Comparison of ENCODE assay signal across 20 cellular contexts in the genomic region with DNA sequence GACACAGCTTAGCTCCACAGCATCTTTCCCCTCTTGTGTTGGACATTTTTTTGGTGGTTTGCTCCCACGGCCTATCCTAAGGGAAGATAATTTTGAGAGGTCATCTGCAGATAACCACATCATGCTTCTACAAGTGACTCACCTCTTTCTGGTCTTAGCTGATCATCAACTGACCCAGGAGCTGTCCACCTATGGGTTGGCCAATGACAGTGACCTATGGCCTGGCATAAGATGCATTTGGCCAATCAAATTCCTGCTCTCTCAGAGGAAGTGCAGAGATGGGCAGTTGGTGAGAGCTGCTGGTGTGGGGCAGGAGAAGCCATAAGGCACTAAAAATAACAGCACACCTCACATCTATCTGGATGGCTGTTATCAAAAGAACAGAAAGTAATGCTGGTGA.
DNase-seq lines count a peak whose midpoint lies in the region; ATAC-seq, FAIRE-seq and TF ChIP-seq lines count a peak whose summit lies in the region.
"Had no signal": no experiment of that assay in that cellular context is flagged by ENCODE, and none has a peak within 500 bp of the region (broad histone marks: within the 10 kb centered on the region; RNA-seq: fewer than 3 reads in every experiment).

No MANE protein-coding gene starts in this region.

- WGBS in K562 (ENCODE audit: insufficient coverage, low coverage, missing lambda C conversion rate), result 0% methylated on average over 1 of the region's 1 CpG

- POLR2A ChIA-PET in K562 (lab: Yijun Ruan, JAX), result interaction anchor here (0.7 to 0.8 kb wide), 2 partner anchors 12 to 688 kb away, joined by 3 read pairs; no protein-coding TSS in a partner anchor

- FAIRE-seq in K562 (lab: Jason Lieb, UNC), result no peak
- FAIRE-seq: A204.1, HTR-8/SVneo had no signal

- H3K9me1 ChIP-seq in K562 (ENCODE audit: control insufficient read depth, insufficient read depth, low read length), result no peaks in the 10 kb centered on the region

- H3K27me3 ChIP-seq in K562 (ENCODE audit: control insufficient read depth in 2 of 2, insufficient read depth in 2 of 2, low read length in 2 of 2), result peaks cover 17 to 34% of the 10 kb centered on the region in 2 experiments; a peak in 3 of 5 replicates
- H3K27me3 ChIP-seq: BLaER1 had no signal

- no peaks in the 10 kb centered on the region for H3K79me2 ChIP-seq in K562 (ENCODE audit: control insufficient read depth, insufficient read depth, low read length)

- in situ Hi-C loops in Caki2 (cut with HindIII; ENCODE audit: low pct_unique_long_range_greater_than_20kb, low sequenced_read_pairs) (no loop called here), K562 (cut with MboI) (no loop called here)

- no peak for TF ChIP-seq RAD21 in K562 (CRISPR knock-in tag; conservative IDR thresholded peaks at IDR 0.05 in 1 of 2, IDR thresholded peaks at IDR 0.05 in 1 of 2)

- no peak for TF ChIP-seq EP300 in K562 (IDR thresholded peaks at IDR 0.05; ENCODE audit: low read length)

- H3K9me3 ChIP-seq in K562 (replicated peaks; ENCODE audit: control insufficient read depth, insufficient read depth, low read depth, low read length), result no peaks in the 10 kb centered on the region

- no peak for ATAC-seq in K562
- no peak for ATAC-seq in HG02970 (IDR thresholded peaks at IDR 0.05; ENCODE audit: low FRiP score, unreplicated experiment)
- ATAC-seq: HCT116 had no signal

- H3K9ac ChIP-seq in K562 (ENCODE audit: insufficient read depth in 1 of 2, low read depth in 2 of 2, low read length in 2 of 2), result no peak overlapping the region
- H3K9ac ChIP-seq: BLaER1, KMS-11 had no signal

- CTCF ChIA-PET in K562 (lab: Yijun Ruan, JAX; ENCODE audit: low intra/inter-chr PET ratio), result interaction anchor here (0.6 kb wide), 1 partner anchor 251 kb away, joined by 3 read pairs; no protein-coding TSS in a partner anchor

- no peak overlapping the region for H2AFZ ChIP-seq in K562 (ENCODE audit: low read depth, low read length)

- DNase-seq in Caki2 (ENCODE audit: low read depth) (peak; percentile 71), NCI-H226 (peak; percentile 55), K562 (ENCODE audit: extremely low read depth in 1 of 4, low spot score in 3 of 4) (no peak), myocyte (ENCODE audit: low read depth) (peak; percentile 61), NOMO-1 (lab: John Stamatoyannopoulos, UW; ENCODE audit: unreplicated experiment in 2 of 2) (no peak), AG08395 (ENCODE audit: low spot score) (no peak), mesenteric fat pad (ENCODE audit: low spot score) (no peak)
- DNase-seq: Calu3; CD4-positive, alpha-beta memory T cell; DMS79 treated with DMSO at 0.1 percent for 48 hours; GF-D8; GOT3; H7; HFFc6 had no signal

- H3K36me3 ChIP-seq in K562 (ENCODE audit: control insufficient read depth, insufficient read depth, low read length), result no peaks in the 10 kb centered on the region
- H3K36me3 ChIP-seq: BLaER1 had no signal

- BruUV-seq in K562 (replicated peaks; lab: Mats Ljungman, UMichigan), result no TSS peak

- intact Hi-C loops in K562 (cut with micrococcal nuclease), result no loop called here

- no peaks in the 10 kb centered on the region; a peak in 1 of 5 replicates for H3K4me1 ChIP-seq in K562 (replicated peaks in 1 of 2; ENCODE audit: control insufficient read depth in 2 of 2, insufficient read depth in 2 of 2, low read length in 2 of 2)

- H4K20me1 ChIP-seq in K562 (replicated peaks; ENCODE audit: control insufficient read depth, insufficient read depth, low read length), result no peaks in the 10 kb centered on the region; the same call in 1 of the 2 replicates
- H4K20me1 ChIP-seq: BLaER1 had no signal

- no peak overlapping the region for H3K27ac ChIP-seq in K562 (ENCODE audit: extremely low read depth, low read depth, low read length)
- H3K27ac ChIP-seq: BLaER1, KMS-11 had no signal

- no peak overlapping the region for H3K4me3 ChIP-seq in K562
- H3K4me3 ChIP-seq: BLaER1 had no signal

- no peak for TF ChIP-seq POLR2A in K562 (conservative IDR thresholded peaks at IDR 0.05)

- no peak overlapping the region for H3K4me2 ChIP-seq in K562 (ENCODE audit: insufficient read depth, low read length)
- H3K4me2 ChIP-seq: BLaER1, KMS-11 had no signal

- TF ChIP-seq CTCF in K562 (IDR thresholded peaks at IDR 0.05 in 2 of 3, conservative IDR thresholded peaks at IDR 0.05 in 1 of 3; ENCODE audit: insufficient read depth in 2 of 3, low read depth in 1 of 3, low read length in 3 of 3), result no peak

TF ChIP-seq in K562, 482 proteins besides CTCF, POLR2A, EP300 and RAD21:
- TF ChIP-seq, protein P1, sequence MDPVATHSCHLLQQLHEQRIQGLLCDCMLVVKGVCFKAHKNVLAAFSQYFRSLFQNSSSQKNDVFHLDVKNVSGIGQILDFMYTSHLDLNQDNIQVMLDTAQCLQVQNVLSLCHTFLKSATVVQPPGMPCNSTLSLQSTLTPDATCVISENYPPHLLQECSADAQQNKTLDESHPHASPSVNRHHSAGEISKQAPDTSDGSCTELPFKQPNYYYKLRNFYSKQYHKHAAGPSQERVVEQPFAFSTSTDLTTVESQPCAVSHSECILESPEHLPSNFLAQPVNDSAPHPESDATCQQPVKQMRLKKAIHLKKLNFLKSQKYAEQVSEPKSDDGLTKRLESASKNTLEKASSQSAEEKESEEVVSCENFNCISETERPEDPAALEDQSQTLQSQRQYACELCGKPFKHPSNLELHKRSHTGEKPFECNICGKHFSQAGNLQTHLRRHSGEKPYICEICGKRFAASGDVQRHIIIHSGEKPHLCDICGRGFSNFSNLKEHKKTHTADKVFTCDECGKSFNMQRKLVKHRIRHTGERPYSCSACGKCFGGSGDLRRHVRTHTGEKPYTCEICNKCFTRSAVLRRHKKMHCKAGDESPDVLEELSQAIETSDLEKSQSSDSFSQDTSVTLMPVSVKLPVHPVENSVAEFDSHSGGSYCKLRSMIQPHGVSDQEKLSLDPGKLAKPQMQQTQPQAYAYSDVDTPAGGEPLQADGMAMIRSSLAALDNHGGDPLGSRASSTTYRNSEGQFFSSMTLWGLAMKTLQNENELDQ (CRISPR knock-in tag; IDR thresholded peaks at IDR 0.05; ENCODE audit: borderline replicate concordance), result no peak
- TF ChIP-seq FOSL1 (tag; conservative IDR thresholded peaks at IDR 0.05), result peak; percentile 76
- TF ChIP-seq, protein P2, sequence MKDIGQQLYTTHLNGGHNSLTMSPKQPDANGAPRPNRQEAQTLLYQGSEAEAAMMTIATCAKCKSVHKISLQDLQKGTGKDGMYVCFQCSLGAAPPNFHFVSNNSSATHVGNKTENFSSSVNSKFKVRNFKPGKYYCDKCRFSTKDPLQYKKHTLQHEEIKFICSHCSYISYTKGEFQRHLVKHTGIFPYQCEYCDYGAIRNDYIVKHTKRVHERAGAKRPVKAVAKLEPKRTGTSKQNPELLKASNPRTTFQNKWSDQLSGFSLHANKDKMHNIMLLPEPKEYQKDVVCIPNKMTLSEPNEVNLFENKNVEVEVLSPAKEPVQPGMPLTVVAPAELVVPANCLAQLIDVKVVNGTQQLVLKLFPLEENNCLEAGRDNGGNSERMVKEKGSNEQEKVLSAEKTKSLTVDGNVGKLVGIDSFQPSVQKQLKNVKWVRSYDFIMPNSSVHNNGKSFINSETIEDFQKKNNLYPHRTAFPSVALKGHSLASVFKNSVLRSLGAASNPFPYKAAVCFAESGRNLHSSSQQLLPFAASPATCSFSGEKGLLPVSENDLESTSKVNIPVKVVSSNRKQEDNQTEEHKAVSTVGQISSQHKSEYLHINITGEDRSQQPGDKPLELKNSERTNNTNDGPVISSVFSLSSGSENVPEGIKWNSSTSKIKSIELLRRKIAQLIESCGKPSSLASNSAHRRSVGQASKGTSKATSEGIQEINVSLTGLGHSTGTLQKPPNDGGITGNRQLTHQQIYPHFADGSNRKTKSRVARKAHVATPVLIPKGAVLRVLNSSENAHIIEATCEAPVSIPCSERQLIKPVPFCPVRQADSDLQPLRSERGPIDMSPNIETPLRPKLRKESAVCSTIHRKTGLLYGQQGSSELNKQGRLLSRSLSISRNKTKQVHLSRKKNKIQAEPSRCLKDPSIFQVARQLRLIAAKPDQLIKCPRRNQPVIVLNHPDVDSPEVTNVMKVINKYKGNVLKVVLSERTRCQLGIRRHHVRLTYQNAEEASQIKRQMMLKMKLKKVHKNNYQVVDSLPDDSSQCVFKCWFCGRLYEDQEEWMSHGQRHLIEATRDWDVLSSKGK (CRISPR knock-in tag; IDR thresholded peaks at IDR 0.05), result no peak
- no peak for TF ChIP-seq ZNF75A (CRISPR knock-in tag; IDR thresholded peaks at IDR 0.05)

Comparison
In these comparisons a context has a peak if more than half of its experiments do, and no peak if none do; other contexts are left out.
1. DNase-seq: peak in Caki2 (single experiment), NCI-H226 (single experiment) and myocyte (single experiment); none in K562 (0 of 4), NOMO-1 (0 of 2), AG08395 (single experiment) and mesenteric fat pad (single experiment).